In genomic region chr22:27690596-27690995, GRCh38 we compare ENCODE assay signal across 26 cellular contexts.
A peak's percentile ranks its signal among the peaks of the same experiment; 100 is the strongest.
DNase-seq lines count a peak whose midpoint lies in the region; ATAC-seq, FAIRE-seq and TF ChIP-seq lines count a peak whose summit lies in the region.
"Had no signal": no experiment of that assay in that cellular context is flagged by ENCODE, and none has a peak within 500 bp of the region (broad histone marks: within the 10 kb centered on the region; RNA-seq: fewer than 3 reads in every experiment).

No MANE protein-coding gene starts in this region.

- H3K9me3 Mint-ChIP-seq in chondrocyte (ENCODE audit: low read depth) (peaks cover 6% of the 10 kb centered on the region), mesothelial cell of epicardium (peaks cover 23% of the 10 kb centered on the region)
- H3K9me3 Mint-ChIP-seq in activated CD8-positive, alpha-beta memory T cell treated with anti-CD3 and anti-CD28 coated beads, Interleukin-2, amount 10 ng/mL, durations not matched to agents 7 days and 5 days (ENCODE audit: low read depth) = no peaks in the 10 kb centered on the region

- H3K36me3 Mint-ChIP-seq in chondrocyte (ENCODE audit: low read depth) (peaks cover 2% of the 10 kb centered on the region), mesothelial cell of epicardium (no peaks in the 10 kb centered on the region)
- H3K36me3 Mint-ChIP-seq in activated CD8-positive, alpha-beta memory T cell treated with anti-CD3 and anti-CD28 coated beads, Interleukin-2, amount 10 ng/mL, durations not matched to agents 7 days and 5 days = no peaks in the 10 kb centered on the region
- H3K36me3 Mint-ChIP-seq: CD14-positive monocyte; CD8-positive, alpha-beta memory T cell had no signal

- H3K36me3 ChIP-seq in breast epithelium = no peaks in the 10 kb centered on the region
- H3K36me3 ChIP-seq: BE2C; BLaER1 treated with 17β-estradiol and CSF1 and Interleukin-3, amounts not matched to agents 10 nM and 100 nM; HAP-1 had no signal

- no peak overlapping the region for H3K4me3 ChIP-seq in breast epithelium
- H3K4me3 ChIP-seq: A549; BLaER1 treated with 17β-estradiol and CSF1 and Interleukin-3, amounts not matched to agents 10 nM and 100 nM; HAP-1 had no signal

- H3K4me1 Mint-ChIP-seq in chondrocyte (ENCODE audit: low read depth) (peaks cover 34% of the 10 kb centered on the region), mesothelial cell of epicardium (peaks cover 10% of the 10 kb centered on the region)
- H3K4me1 Mint-ChIP-seq in activated CD8-positive, alpha-beta memory T cell treated with anti-CD3 and anti-CD28 coated beads, Interleukin-2, amount 10 ng/mL, durations not matched to agents 7 days and 5 days = no peaks in the 10 kb centered on the region
- H3K4me1 Mint-ChIP-seq: CD14-positive monocyte; CD8-positive, alpha-beta memory T cell had no signal

- no peaks in the 10 kb centered on the region for H3K9me3 ChIP-seq in breast epithelium
- H3K9me3 ChIP-seq: A549, HAP-1 had no signal

- DNase-seq in T47D (ENCODE audit: low read depth in 1 of 2, low spot score in 1 of 2) (peak; percentile 16 to 88), breast epithelium (ENCODE audit: low spot score in 2 of 2) (no peak), chondrocyte (ENCODE audit: low spot score) (no peak), mesothelial cell of epicardium (ENCODE audit: low spot score in 2 of 2, unreplicated experiment in 2 of 2) (no peak), superior temporal gyrus (ENCODE audit: extremely low spot score) (peak; percentile 5), urothelium cell line (ENCODE audit: low spot score) (no peak)
- DNase-seq in activated CD8-positive, alpha-beta memory T cell treated with anti-CD3 and anti-CD28 coated beads, Interleukin-2, amount 10 ng/mL, durations not matched to agents 7 days and 5 days = no peak
- DNase-seq: 8988T; ACHN; AML-193; BE2C; CD4-positive, alpha-beta T cell; CD8-positive, alpha-beta memory T cell; DMS 273 treated with DMSO at 0.1 percent for 48 hours; DMS79; GF-D8; GOT3 had no signal

- H3K27me3 Mint-ChIP-seq in chondrocyte (ENCODE audit: low read depth) = no peaks in the 10 kb centered on the region
- H3K27me3 Mint-ChIP-seq in mesothelial cell of epicardium (ENCODE audit: low read depth) = peaks cover 2% of the 10 kb centered on the region
- no peaks in the 10 kb centered on the region for H3K27me3 Mint-ChIP-seq in activated CD8-positive, alpha-beta memory T cell treated with anti-CD3 and anti-CD28 coated beads, Interleukin-2, amount 10 ng/mL, durations not matched to agents 7 days and 5 days

- no peak for FAIRE-seq in urothelium cell line (lab: Jason Lieb, UNC)
- FAIRE-seq: A549, D721Med, GM12891, GM18507, H54 had no signal

- H3K4me3 Mint-ChIP-seq in chondrocyte (ENCODE audit: unreplicated experiment) (no peak overlapping the region), mesothelial cell of epicardium (no peak overlapping the region)
- H3K4me3 Mint-ChIP-seq in activated CD8-positive, alpha-beta memory T cell treated with anti-CD3 and anti-CD28 coated beads, Interleukin-2, amount 10 ng/mL, durations not matched to agents 7 days and 5 days = no peak overlapping the region
- H3K4me3 Mint-ChIP-seq: CD14-positive monocyte; CD4-positive, alpha-beta T cell; CD8-positive, alpha-beta memory T cell had no signal

- CTCF ChIA-PET in activated CD8-positive, alpha-beta memory T cell treated with anti-CD3 and anti-CD28 coated beads, Interleukin-2, amount 10 ng/mL, durations not matched to agents 7 days and 5 days (lab: Charles Lee) = no interaction called here

- H3K27ac Mint-ChIP-seq in chondrocyte (ENCODE audit: unreplicated experiment) (peak overlapping the region; percentile 69), mesothelial cell of epicardium (peak overlapping the region; percentile 34)
- no peak overlapping the region for H3K27ac Mint-ChIP-seq in activated CD8-positive, alpha-beta memory T cell treated with anti-CD3 and anti-CD28 coated beads, Interleukin-2, amount 10 ng/mL, durations not matched to agents 7 days and 5 days
- H3K27ac Mint-ChIP-seq: CD14-positive monocyte; CD4-positive, alpha-beta T cell; CD8-positive, alpha-beta memory T cell had no signal

- no peak for TF ChIP-seq POLR2A in breast epithelium (IDR thresholded peaks at IDR 0.05)

- intact Hi-C loops in breast epithelium (cut with DNase I; ENCODE audit: low total_unique reads) = no loop called here

- H3K27ac ChIP-seq in breast epithelium = no peak overlapping the region
- H3K27ac ChIP-seq: A549; BLaER1 treated with 17β-estradiol and CSF1 and Interleukin-3, amounts not matched to agents 10 nM and 100 nM had no signal

- TF ChIP-seq CTCF in breast epithelium (IDR thresholded peaks at IDR 0.05) (no peak), chondrocyte (IDR thresholded peaks at IDR 0.05) (no peak), mesothelial cell of epicardium (IDR thresholded peaks at IDR 0.05; ENCODE audit: unreplicated experiment) (no peak)

- no peaks in the 10 kb centered on the region for H3K4me1 ChIP-seq in breast epithelium
- H3K4me1 ChIP-seq: BE2C, HAP-1 had no signal

- in situ Hi-C loops in T47D (cut with HindIII; ENCODE audit: low pct_unique_long_range_greater_than_20kb, low sequenced_read_pairs) = no loop called here

- no peak for ATAC-seq in activated CD8-positive, alpha-beta memory T cell treated with anti-CD3 and anti-CD28 coated beads, Interleukin-2, amount 10 ng/mL, durations not matched to agents 7 days and 5 days
- ATAC-seq in HG03378 (IDR thresholded peaks at IDR 0.05; ENCODE audit: unreplicated experiment) = no peak
- ATAC-seq: A549 had no signal

- H3K27me3 ChIP-seq in breast epithelium = no peaks in the 10 kb centered on the region
- H3K27me3 ChIP-seq: BLaER1 treated with 17β-estradiol and CSF1 and Interleukin-3, amounts not matched to agents 10 nM and 100 nM had no signal

Comparison
In these comparisons a context has a peak if more than half of its experiments do, and no peak if none do; other contexts are left out.
1. DNase-seq: peak in T47D (2 of 2) and superior temporal gyrus (single experiment); none in breast epithelium (0 of 2), chondrocyte (single experiment), mesothelial cell of epicardium (0 of 2), activated CD8-positive, alpha-beta memory T cell treated with anti-CD3 and anti-CD28 coated beads, Interleukin-2, amount 10 ng/mL, durations not matched to agents 7 days and 5 days (single experiment) and urothelium cell line (single experiment).